In the genomic region with DNA sequence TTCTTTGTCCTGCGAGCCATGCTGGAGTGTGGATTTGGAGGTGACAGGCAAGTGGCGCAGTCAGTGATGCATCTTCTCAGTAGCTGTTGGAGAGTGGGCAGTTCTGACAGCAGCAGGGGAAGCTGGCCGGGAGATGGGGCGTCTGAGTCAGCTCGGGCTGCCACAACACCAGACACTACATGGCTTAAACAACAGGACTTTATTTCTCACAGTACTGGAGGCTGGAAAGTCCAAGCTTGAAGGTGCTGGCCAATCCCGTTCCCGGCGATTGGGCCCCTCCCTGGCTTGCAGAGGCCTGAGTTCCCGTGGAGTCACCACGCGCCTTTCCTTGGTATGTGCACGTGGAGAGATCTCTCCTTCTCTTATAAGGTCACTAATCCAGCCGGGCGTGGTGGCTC, we compare ENCODE assay signal across 9 cellular contexts. TPM values are rescaled to one million over a fixed set of nuclear protein-coding genes. Genes with fewer than 3 reads are reported as not detected.
DNase-seq lines count a peak whose midpoint lies in the region; ATAC-seq and TF ChIP-seq lines count a peak whose summit lies in the region.
"Had no signal": no experiment of that assay in that cellular context is flagged by ENCODE, and none has a peak within 500 bp of the region (broad histone marks: within the 10 kb centered on the region; RNA-seq: fewer than 3 reads in every experiment).

No MANE protein-coding gene starts in this region.

- no peak for TF ChIP-seq EP300 in esophagus muscularis mucosa (IDR thresholded peaks at IDR 0.05)

- no TSS peak for BruUV-seq in PC-9 (replicated peaks; lab: Mats Ljungman, UMichigan)

- peaks cover 15% of the 10 kb centered on the region for H3K4me1 ChIP-seq in PC-9 (replicated peaks; ENCODE audit: insufficient read depth)
- H3K4me1 ChIP-seq in esophagus muscularis mucosa, result peaks cover 20 to 35% (median 29%) of the 10 kb centered on the region in 4 donors

- H3K9me2 ChIP-seq in PC-9 (ENCODE audit: insufficient read depth), result no peaks in the 10 kb centered on the region

- TF ChIP-seq POLR2A in esophagus muscularis mucosa (IDR thresholded peaks at IDR 0.05; ENCODE audit: low read depth), result no peak

- TF ChIP-seq CTCF in GM20000 (IDR thresholded peaks at IDR 0.05; ENCODE audit: extremely low read depth, missing control alignments) (no peak), PC-9 (conservative IDR thresholded peaks at IDR 0.05) (no peak), esophagus muscularis mucosa (IDR thresholded peaks at IDR 0.05) (no peak)

- H3K79me2 ChIP-seq in PC-9 (ENCODE audit: low read depth), result no peaks in the 10 kb centered on the region

- no peaks in the 10 kb centered on the region for H3K27me3 ChIP-seq in PC-9 (ENCODE audit: insufficient read depth, low read depth)
- H3K27me3 ChIP-seq in esophagus muscularis mucosa, result no peaks in the 10 kb centered on the region
- H3K27me3 ChIP-seq: heart right ventricle had no signal

- H3K4me3 ChIP-seq in PC-9, result no peak overlapping the region
- H3K4me3 ChIP-seq in esophagus muscularis mucosa, result no peak overlapping the region

- peak overlapping the region; percentile 39; the same call in 1 of the 2 replicates for H3K4me2 ChIP-seq in PC-9

- WGBS in esophagus muscularis mucosa, result 87% methylated on average over 7 of the region's 14 CpGs

- ATAC-seq in GM21576 (IDR thresholded peaks at IDR 0.05; ENCODE audit: unreplicated experiment), result no peak
- ATAC-seq in GM21367 (IDR thresholded peaks at IDR 0.05; ENCODE audit: unreplicated experiment), result no peak

- peak; percentile 56 for DNase-seq in GM20000 (ENCODE audit: low spot score)
- no peak for DNase-seq in PC-9
- DNase-seq in esophagus muscularis mucosa (ENCODE audit: extremely low spot score), result no peak
- peak; percentile 62 for DNase-seq in stimulated activated CD8-positive, alpha-beta memory T cell treated with anti-CD3 and anti-CD28 coated beads, Interleukin-4, amount 100 ng/mL, for 48 hours
- no peak for DNase-seq in NCI-H510A treated with DMSO at 0.1 percent for 48 hours (lab: John Stamatoyannopoulos, UW)
- DNase-seq in DMS114 treated with DMSO at 0.1 percent for 48 hours (lab: John Stamatoyannopoulos, UW; ENCODE audit: unreplicated experiment), result no peak
- DNase-seq: heart right ventricle had no signal

- no peak overlapping the region for H2AFZ ChIP-seq in PC-9

- no peaks in the 10 kb centered on the region for H3K36me3 ChIP-seq in PC-9 (ENCODE audit: low read depth)
- no peaks in the 10 kb centered on the region for H3K36me3 ChIP-seq in esophagus muscularis mucosa
- H3K36me3 ChIP-seq: heart right ventricle had no signal

- H3F3A ChIP-seq in PC-9 (ENCODE audit: insufficient read depth, low read depth), result peaks cover 12% of the 10 kb centered on the region; the same call in 1 of the 2 replicates

- intact Hi-C loops in PC-9 (cut with micrococcal nuclease; ENCODE audit: unreplicated experiment), result no loop called here
- intact Hi-C loops in esophagus muscularis mucosa (cut with DNase I), result no loop called here

- POLR2A ChIA-PET in PC-9 (lab: Charles Lee; ENCODE audit: unreplicated experiment), result no interaction called here

- H3K27ac ChIP-seq in PC-9, result no peak overlapping the region
- H3K27ac ChIP-seq in esophagus muscularis mucosa (replicated peaks in 1 of 4), result peak overlapping the region; percentile 89 to 92 (median 90)

- CTCF ChIA-PET in PC-9 (lab: Charles Lee), result no interaction called here

- H4K20me1 ChIP-seq in PC-9 (ENCODE audit: insufficient read depth), result no peaks in the 10 kb centered on the region

- no peaks in the 10 kb centered on the region for H3K9me3 ChIP-seq in PC-9 (ENCODE audit: insufficient read depth, low read depth)
- H3K9me3 ChIP-seq in esophagus muscularis mucosa, result no peaks in the 10 kb centered on the region
- H3K9me3 ChIP-seq: heart right ventricle had no signal

RNA-seq across cellular contexts. Expression of a gene that starts 16.6 kb away (rescaled TPM):
- total RNA-seq in PC-9 (2021) (14.4 and 17.1 TPM in 2 replicates), esophagus muscularis mucosa (10 to 100 TPM; 12.9 to 29.5 (median 19.9) TPM)

Comparison
In these comparisons a context has a peak if more than half of its experiments do, and no peak if none do; other contexts are left out.
1. DNase-seq: peak in GM20000 (single experiment) and stimulated activated CD8-positive, alpha-beta memory T cell treated with anti-CD3 and anti-CD28 coated beads, Interleukin-4, amount 100 ng/mL, for 48 hours (single experiment); none in PC-9 (0 of 2), esophagus muscularis mucosa (single experiment), NCI-H510A treated with DMSO at 0.1 percent for 48 hours (single experiment) and DMS114 treated with DMSO at 0.1 percent for 48 hours (single experiment).